8 cellular contexts compared by ENCODE assay signal in the genomic region with DNA sequence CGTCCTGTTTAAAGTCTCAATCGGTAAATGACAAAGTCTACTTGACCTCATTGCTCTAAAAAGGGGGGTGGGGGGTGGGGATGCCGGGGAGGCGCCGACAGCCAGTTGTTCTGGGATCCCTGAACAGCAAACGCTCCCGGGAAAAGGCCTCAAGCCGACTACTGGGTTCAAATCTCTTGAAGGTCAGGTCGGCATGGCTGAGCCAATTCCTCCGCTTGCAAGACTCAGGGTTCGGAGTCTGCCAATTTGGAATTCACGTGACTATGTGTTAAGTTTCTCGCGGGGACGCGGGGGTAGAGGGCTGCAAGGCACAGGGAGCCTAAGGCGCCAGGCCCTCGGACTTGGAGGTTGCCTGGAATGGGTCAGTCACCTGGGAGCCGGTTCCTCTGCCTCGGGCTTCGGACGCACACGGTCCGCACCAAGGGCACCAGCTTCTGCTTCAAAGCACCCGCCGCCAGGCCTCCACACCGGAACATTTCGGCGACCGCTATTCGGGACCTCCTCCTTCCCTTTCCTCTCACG. TPM values are rescaled to one million over a fixed set of nuclear protein-coding genes. Genes with fewer than 3 reads are reported as not detected.
DNase-seq lines count a peak whose midpoint lies in the region; ATAC-seq and TF ChIP-seq lines count a peak whose summit lies in the region.

No MANE protein-coding gene starts in this region.

- peak overlapping the region; percentile 86 for H3K27ac ChIP-seq in CD4-positive, CD25-positive, alpha-beta regulatory T cell (ENCODE audit: insufficient read depth, low read length, poor library complexity, severe bottlenecking)
- H3K27ac ChIP-seq in HL-60 (replicated peaks) (peak overlapping the region; percentile 84), subcutaneous abdominal adipose tissue (ENCODE audit: low read depth, low read length) (peak overlapping the region; percentile 84)

- no peak for TF ChIP-seq CTCF in HL-60 (IDR thresholded peaks at IDR 0.05; ENCODE audit: insufficient read depth, low read length)
- no peak for TF ChIP-seq CTCF in astrocyte of the spinal cord (IDR thresholded peaks at IDR 0.05; ENCODE audit: low read depth, low read length)

- no peaks in the 10 kb centered on the region for H3K9me3 Mint-ChIP-seq in CD4-positive, CD25-positive, alpha-beta regulatory T cell

- no peaks in the 10 kb centered on the region for H3K27me3 ChIP-seq in CD4-positive, CD25-positive, alpha-beta regulatory T cell (ENCODE audit: control insufficient read depth, insufficient read depth, low read length)
- no peaks in the 10 kb centered on the region for H3K27me3 ChIP-seq in HL-60 (ENCODE audit: insufficient read depth, poor library complexity, severe bottlenecking)
- H3K27me3 ChIP-seq in subcutaneous abdominal adipose tissue (ENCODE audit: control insufficient read depth in 5 of 5, insufficient read depth in 4 of 5, low read length in 5 of 5), result peaks cover 0 to 3% (median 0%) of the 10 kb centered on the region in 5 donors

- no peak for DNase-seq in CD4-positive, CD25-positive, alpha-beta regulatory T cell
- DNase-seq in HL-60 (ENCODE audit: low read depth in 1 of 2, low spot score in 1 of 2) (no peak), astrocyte of the spinal cord (ENCODE audit: low read depth, low spot score) (no peak), left lobe of liver (ENCODE audit: low spot score) (no peak), OCI-M2 (lab: John Stamatoyannopoulos, UW; ENCODE audit: unreplicated experiment) (no peak), NCI-H1436 (lab: John Stamatoyannopoulos, UW) (no peak)
- DNase-seq in stimulated activated CD4-positive, alpha-beta T cell treated with anti-CD3 and anti-CD28 coated beads, Interleukin-2, amount 100 ng/mL, for 24 hours, result no peak

- peaks cover 4% of the 10 kb centered on the region for H3K36me3 Mint-ChIP-seq in CD4-positive, CD25-positive, alpha-beta regulatory T cell

- peaks cover 23% of the 10 kb centered on the region for H3K4me1 ChIP-seq in CD4-positive, CD25-positive, alpha-beta regulatory T cell (ENCODE audit: control insufficient read depth, insufficient read depth, low read length, poor library complexity, severe bottlenecking)
- peaks cover 3 to 23% (median 16%) of the 10 kb centered on the region in 5 donors for H3K4me1 ChIP-seq in subcutaneous abdominal adipose tissue (ENCODE audit: control insufficient read depth in 5 of 5, insufficient read depth in 5 of 5, low read length in 5 of 5)

- peak overlapping the region; percentile 95 for H3K4me3 ChIP-seq in CD4-positive, CD25-positive, alpha-beta regulatory T cell (ENCODE audit: low read depth, low read length)
- H3K4me3 ChIP-seq in HL-60 (replicated peaks; ENCODE audit: insufficient read depth, low read length) (peak overlapping the region; percentile 60), astrocyte of the spinal cord (ENCODE audit: low read depth, low read length) (peak overlapping the region; percentile 69), subcutaneous abdominal adipose tissue (ENCODE audit: low read depth in 1 of 5, low read length in 5 of 5) (peak overlapping the region; percentile 66 to 78 (median 67))

- H3K4me3 Mint-ChIP-seq in CD4-positive, CD25-positive, alpha-beta regulatory T cell, result peak overlapping the region; percentile 87 to 90 (median 88)

- peak overlapping the region; percentile 68 to 84 (median 76) for H3K9ac ChIP-seq in subcutaneous abdominal adipose tissue (ENCODE audit: low read length in 5 of 5)

- H3K36me3 ChIP-seq in CD4-positive, CD25-positive, alpha-beta regulatory T cell (ENCODE audit: control insufficient read depth, insufficient read depth, low read length), result no peaks in the 10 kb centered on the region
- H3K36me3 ChIP-seq in subcutaneous abdominal adipose tissue (ENCODE audit: control insufficient read depth in 5 of 5, insufficient read depth in 5 of 5, low read length in 5 of 5), result no peaks in the 10 kb centered on the region

- peak overlapping the region; percentile 61 to 95 (median 90) for H3K27ac Mint-ChIP-seq in CD4-positive, CD25-positive, alpha-beta regulatory T cell

- H3K4me1 Mint-ChIP-seq in CD4-positive, CD25-positive, alpha-beta regulatory T cell, result peaks cover 6 to 50% (median 27%) of the 10 kb centered on the region in 4 donors

- in situ Hi-C loops in astrocyte of the spinal cord (cut with HindIII; ENCODE audit: low sequenced_read_pairs), result no loop called here

- no peaks in the 10 kb centered on the region for H3K27me3 Mint-ChIP-seq in CD4-positive, CD25-positive, alpha-beta regulatory T cell

- H3K9me3 ChIP-seq in CD4-positive, CD25-positive, alpha-beta regulatory T cell (ENCODE audit: control insufficient read depth in 2 of 2, low read length in 2 of 2), result no peaks in the 10 kb centered on the region
- peaks cover 0 to 6% (median 0%) of the 10 kb centered on the region in 5 donors for H3K9me3 ChIP-seq in subcutaneous abdominal adipose tissue (ENCODE audit: control insufficient read depth in 5 of 5, low read length in 5 of 5)

- ATAC-seq in CD4-positive, CD25-positive, alpha-beta regulatory T cell (ENCODE audit: low read depth in 2 of 2), result peak; percentile 39 to 48
- ATAC-seq in left lobe of liver, result peak; percentile 58

RNA-seq across cellular contexts. Expression of a gene that starts 0.4 kb away (rescaled TPM):
- 19.3 TPM for total RNA-seq in CD4-positive, CD25-positive, alpha-beta regulatory T cell
- polyA plus RNA-seq in CD4-positive, CD25-positive, alpha-beta regulatory T cell, result 10 to 100 TPM; 26.7 to 32.0 (median 28.7) TPM
- total RNA-seq in left lobe of liver, result 89.5 TPM

RNA-seq across cellular contexts. Expression of a gene that starts 6.5 kb away (rescaled TPM):
- total RNA-seq in CD4-positive, CD25-positive, alpha-beta regulatory T cell, result 7.9 TPM
- polyA plus RNA-seq in CD4-positive, CD25-positive, alpha-beta regulatory T cell, result 10 to 100 TPM; 29.0 to 33.1 (median 31.5) TPM
- total RNA-seq in left lobe of liver, result 0.15 TPM

RNA-seq across cellular contexts. Expression of a gene that starts 54.9 kb away (rescaled TPM):
- 46.7 TPM for total RNA-seq in CD4-positive, CD25-positive, alpha-beta regulatory T cell
- 10 to 100 TPM; 12.1 to 15.7 (median 14.0) TPM for polyA plus RNA-seq in CD4-positive, CD25-positive, alpha-beta regulatory T cell
- total RNA-seq in left lobe of liver, result 1.4 TPM

Comparison
In these comparisons a context has a peak if more than half of its experiments do, and no peak if none do; other contexts are left out.
1. RNA of a gene that starts 54.9 kb away (total RNA-seq): 46.7 TPM in CD4-positive, CD25-positive, alpha-beta regulatory T cell (single experiment); 1.4 TPM in left lobe of liver (single experiment); every median in the first group is over 10 times any median in the second.
2. Peak in every context shown above with its lines, with median percentiles within 50 percentile points of each other: H3K27ac ChIP-seq and H3K4me3 ChIP-seq.